In genomic region chr10:68156373-68157185, GRCh38 we compare ENCODE assay signal across 8 cellular contexts. TPM values are rescaled to one million over a fixed set of nuclear protein-coding genes. Genes with fewer than 3 reads are reported as not detected.
DNase-seq lines count a peak whose midpoint lies in the region; TF ChIP-seq lines count a peak whose summit lies in the region.

No MANE protein-coding gene starts in this region.

- no peak overlapping the region for H2AK5ac ChIP-seq in mesenchymal stem cell (ENCODE audit: low read length, severe bottlenecking)

- H3K9ac ChIP-seq in mesenchymal stem cell (ENCODE audit: low read length), result peak overlapping the region; percentile 41

- DNase-seq in A172 (ENCODE audit: low spot score) (peak; percentile 76), NCI-H1105 treated with DMSO at 0.1 percent for 48 hours (lab: John Stamatoyannopoulos, UW) (peak; percentile 13), dermis blood vessel endothelial cell (peak; percentile 87), mesenchymal stem cell (peak; percentile 59), GM19238 (ENCODE audit: insufficient read length, low spot score) (no peak)
- DNase-seq in activated CD4-positive, CD25-positive, alpha-beta regulatory T cell treated with anti-CD3 and anti-CD28 coated beads, Interleukin-2, amount 50 U/mL, for 72 hours, result peak; percentile 35
- peak; percentile 68 for DNase-seq in stimulated activated CD8-positive, alpha-beta memory T cell treated with anti-CD3 and anti-CD28 coated beads, Interleukin-4, amount 100 ng/mL, for 48 hours

- no peak overlapping the region for H3K18ac ChIP-seq in mesenchymal stem cell (ENCODE audit: low read depth in 1 of 2, low read length in 2 of 2)

- H3K4ac ChIP-seq in mesenchymal stem cell (ENCODE audit: low read depth in 1 of 2, low read length in 2 of 2), result no peak overlapping the region

- H4K8ac ChIP-seq in mesenchymal stem cell (ENCODE audit: low read length), result no peak overlapping the region

- H2BK15ac ChIP-seq in mesenchymal stem cell (ENCODE audit: low read depth, poor library complexity, severe bottlenecking), result no peak overlapping the region

- H3K14ac ChIP-seq in mesenchymal stem cell (ENCODE audit: low read length in 2 of 2), result no peak overlapping the region

- H3K79me1 ChIP-seq in mesenchymal stem cell (replicated peaks; ENCODE audit: low read length, poor library complexity, severe bottlenecking), result no peaks in the 10 kb centered on the region

- no peaks in the 10 kb centered on the region for H3K27me3 ChIP-seq in mesenchymal stem cell (ENCODE audit: control insufficient read depth in 1 of 2, insufficient read depth in 1 of 2, low read length in 2 of 2)

- no peak overlapping the region for H2BK12ac ChIP-seq in mesenchymal stem cell (ENCODE audit: low read length in 2 of 2)

- no peaks in the 10 kb centered on the region for H3K36me3 ChIP-seq in mesenchymal stem cell (ENCODE audit: control insufficient read depth in 1 of 2, insufficient read depth in 2 of 2, low read depth in 1 of 2, low read length in 2 of 2)

- no peak overlapping the region for H3K27ac ChIP-seq in mesenchymal stem cell (ENCODE audit: low read length, poor library complexity, severe bottlenecking)

- H3K4me1 ChIP-seq in mesenchymal stem cell (ENCODE audit: control insufficient read depth, insufficient read depth, low read depth, low read length), result peaks cover 14% of the 10 kb centered on the region

- WGBS in mesenchymal stem cell, result 46% methylated on average over 4 of the region's 11 CpGs

- no peak overlapping the region for H2BK120ac ChIP-seq in mesenchymal stem cell (ENCODE audit: low read depth, low read length)

- H2BK5ac ChIP-seq in mesenchymal stem cell (ENCODE audit: low read depth, low read length, poor library complexity, severe bottlenecking), result no peak overlapping the region

- TF ChIP-seq CTCF in GM12874 (IDR thresholded peaks at IDR 0.05; ENCODE audit: insufficient read depth, low read depth, low read length), result peak; percentile 68

- H2AFZ ChIP-seq in mesenchymal stem cell (ENCODE audit: low read depth, low read length), result no peak overlapping the region

- no peak overlapping the region for H3K23ac ChIP-seq in mesenchymal stem cell (ENCODE audit: low read length in 2 of 2)

- H3K9me3 ChIP-seq in mesenchymal stem cell (ENCODE audit: control insufficient read depth, low read length), result no peaks in the 10 kb centered on the region

- H3K4me2 ChIP-seq in mesenchymal stem cell (ENCODE audit: low read length, poor library complexity, severe bottlenecking), result no peak overlapping the region

- H4K91ac ChIP-seq in mesenchymal stem cell (ENCODE audit: low read length), result no peak overlapping the region

- H3K4me3 ChIP-seq in mesenchymal stem cell (ENCODE audit: insufficient read depth in 1 of 2, low read depth in 1 of 2, low read length in 2 of 2), result no peak overlapping the region

RNA-seq across cellular contexts. Expression of gene MYPN, which starts 47.3 kb away (rescaled TPM):
- total RNA-seq in A172 (2014; rRNA removed; shearing (Covaris generic)), result 0.96 and 1.5 TPM in 2 replicates
- under 0.01 TPM in 1 of 2 replicates, not detected in the other for total RNA-seq in dermis blood vessel endothelial cell
- not detected for polyA plus RNA-seq in mesenchymal stem cell (2013, experiment 1 of 2)
- 0.01 TPM for polyA plus RNA-seq in mesenchymal stem cell (2013, experiment 2 of 2)
